8 cellular contexts compared by ENCODE assay signal in genomic region chr17:64985905-64986720, GRCh38.
DNase-seq lines count a peak whose midpoint lies in the region; ATAC-seq and TF ChIP-seq lines count a peak whose summit lies in the region.
"Not testable (repeated sequence)": the region's sequence is repeated elsewhere in the genome, so short reads cannot be mapped to it uniquely, and the experiment has no call there.

No MANE protein-coding gene starts in this region.

- peak overlapping the region; percentile 84 for H3K4me3 Mint-ChIP-seq in stimulated activated naive CD8-positive, alpha-beta T cell treated with anti-CD3 and anti-CD28 coated beads, Interleukin-15, Interleukin-2, amounts not matched to agents 100 ng/mL and 50 ng/mL, for 24 hours

- H3K36me3 Mint-ChIP-seq in stimulated activated naive CD8-positive, alpha-beta T cell treated with anti-CD3 and anti-CD28 coated beads, Interleukin-15, Interleukin-2, amounts not matched to agents 100 ng/mL and 50 ng/mL, for 24 hours (ENCODE audit: low read depth), result not testable (repeated sequence)

- H3K4me1 Mint-ChIP-seq in stimulated activated naive CD8-positive, alpha-beta T cell treated with anti-CD3 and anti-CD28 coated beads, Interleukin-15, Interleukin-2, amounts not matched to agents 100 ng/mL and 50 ng/mL, for 24 hours (ENCODE audit: low read depth), result peaks cover 71% of the 10 kb centered on the region

- not testable (repeated sequence) for H3K27me3 ChIP-seq in neutrophil

- peak overlapping the region; percentile 46 to 62 for H3K4me3 ChIP-seq in neutrophil (ENCODE audit: low read depth in 1 of 2, low read length in 1 of 2)

- DNase-seq in SIG-M5 (lab: John Stamatoyannopoulos, UW), result peak; percentile 95
- peak; percentile 67 for DNase-seq in activated T-cell treated with anti-CD3 and anti-CD28 coated beads, Interleukin-2, amount 50 U/mL, for 1 hour
- not testable (repeated sequence) for DNase-seq in erythroblast (lab: John Stamatoyannopoulos, UW)

- peaks cover 19 to 24% of the 10 kb centered on the region in 2 experiments for H3K4me1 ChIP-seq in neutrophil (ENCODE audit: control insufficient read depth in 1 of 2, insufficient read depth in 1 of 2, low read depth in 1 of 2, low read length in 1 of 2)

- peak overlapping the region; percentile 99 for H3K27ac ChIP-seq in neutrophil

- H3K9me3 ChIP-seq in neutrophil, result not testable (repeated sequence)

- peak; percentile 29 for TF ChIP-seq CTCF in neutrophil (IDR thresholded peaks at IDR 0.05)

- not testable (repeated sequence) for H3K27me3 Mint-ChIP-seq in stimulated activated naive CD8-positive, alpha-beta T cell treated with anti-CD3 and anti-CD28 coated beads, Interleukin-15, Interleukin-2, amounts not matched to agents 100 ng/mL and 50 ng/mL, for 24 hours

- H3K27ac Mint-ChIP-seq in stimulated activated naive CD8-positive, alpha-beta T cell treated with anti-CD3 and anti-CD28 coated beads, Interleukin-15, Interleukin-2, amounts not matched to agents 100 ng/mL and 50 ng/mL, for 24 hours, result peak overlapping the region; percentile 99

- peak; percentile 84 for ATAC-seq in GM21367 (IDR thresholded peaks at IDR 0.05; ENCODE audit: unreplicated experiment)
- ATAC-seq in HG03280 (IDR thresholded peaks at IDR 0.05; ENCODE audit: unreplicated experiment), result peak; percentile 83

- not testable (repeated sequence) for H3K36me3 ChIP-seq in neutrophil

- not testable (repeated sequence) for H3K9me3 Mint-ChIP-seq in stimulated activated naive CD8-positive, alpha-beta T cell treated with anti-CD3 and anti-CD28 coated beads, Interleukin-15, Interleukin-2, amounts not matched to agents 100 ng/mL and 50 ng/mL, for 24 hours

- TF ChIP-seq POLR2A in GM10847 (IDR thresholded peaks at IDR 0.05; ENCODE audit: extremely low read depth, insufficient read length), result peak; percentile 29
- TF ChIP-seq POLR2A in erythroblast (IDR thresholded peaks at IDR 0.05; ENCODE audit: low read length), result peak; percentile 22
